ENCODE assay signal across 8 cellular contexts in the genomic region with DNA sequence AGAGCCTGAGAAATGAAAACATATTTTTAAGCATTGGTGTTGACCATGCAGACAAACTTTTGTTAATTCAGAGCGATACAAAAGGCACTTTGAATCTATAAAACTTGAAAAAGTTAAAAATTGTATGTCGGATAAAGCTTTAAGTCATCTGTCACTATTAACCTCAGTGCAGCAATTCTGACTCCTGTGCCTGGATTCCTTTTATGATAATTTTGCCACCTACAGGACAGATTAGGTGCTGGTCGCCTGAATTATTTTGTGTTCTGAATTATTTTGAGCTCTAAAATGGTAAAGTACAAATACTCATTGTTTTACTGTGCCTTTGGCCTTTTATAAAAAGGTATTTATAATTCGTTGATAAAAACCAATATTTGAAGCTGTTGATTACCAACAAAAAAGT. TPM values are rescaled to one million over a fixed set of nuclear protein-coding genes. Genes with fewer than 3 reads are reported as not detected.
A peak's percentile ranks its signal among the peaks of the same experiment; 100 is the strongest.
DNase-seq lines count a peak whose midpoint lies in the region; ATAC-seq and TF ChIP-seq lines count a peak whose summit lies in the region.

No MANE protein-coding gene starts in this region.

- POLR2A ChIA-PET in activated CD8-positive, alpha-beta T cell treated with anti-CD3 and anti-CD28 coated beads for 36 hours (lab: Charles Lee) = interaction anchor here (0.6 to 2.5 kb wide), 5 partner anchors 11 to 53 kb away, joined by 3 to 10 read pairs (median 3); a partner anchor contains a TSS

- H3K4me1 Mint-ChIP-seq in activated CD8-positive, alpha-beta T cell treated with anti-CD3 and anti-CD28 coated beads for 36 hours (ENCODE audit: low read depth) = peaks cover 21% of the 10 kb centered on the region

- CTCF ChIA-PET in activated CD8-positive, alpha-beta T cell treated with anti-CD3 and anti-CD28 coated beads for 36 hours (lab: Charles Lee) = interaction anchor here (0.7 to 2.2 kb wide), 24 partner anchors 9 to 252 kb away, joined by 3 to 31 read pairs (median 7); a partner anchor contains a TSS

- peaks cover 20% of the 10 kb centered on the region for H3K36me3 Mint-ChIP-seq in activated CD8-positive, alpha-beta T cell treated with anti-CD3 and anti-CD28 coated beads for 36 hours (ENCODE audit: low read depth)

- peak; percentile 66 for TF ChIP-seq CTCF in activated CD8-positive, alpha-beta T cell treated with anti-CD3 and anti-CD28 coated beads for 36 hours (IDR thresholded peaks at IDR 0.05)

- DNase-seq in DMS 273 (lab: John Stamatoyannopoulos, UW; ENCODE audit: unreplicated experiment) = peak; percentile 38
- no peak for DNase-seq in DMS 273 treated with DMSO at 0.1 percent for 48 hours (lab: John Stamatoyannopoulos, UW)
- DNase-seq in activated CD8-positive, alpha-beta T cell treated with anti-CD3 and anti-CD28 coated beads for 36 hours = peak; percentile 22
- peak; percentile 41 for DNase-seq in medulla oblongata (ENCODE audit: extremely low spot score)
- DNase-seq in 8988T = no peak
- DNase-seq in NCI-H345 treated with DMSO at 0.1 percent for 48 hours (lab: John Stamatoyannopoulos, UW; ENCODE audit: unreplicated experiment) = no peak
- no peak for DNase-seq in HuH-7.5 (ENCODE audit: low spot score)

- intact Hi-C loops in activated CD8-positive, alpha-beta T cell treated with anti-CD3 and anti-CD28 coated beads for 36 hours (cut with micrococcal nuclease) = no loop called here

- H3K9me3 Mint-ChIP-seq in activated CD8-positive, alpha-beta T cell treated with anti-CD3 and anti-CD28 coated beads for 36 hours = no peaks in the 10 kb centered on the region

- peak; percentile 58 for ATAC-seq in HG02678 (IDR thresholded peaks at IDR 0.05; ENCODE audit: unreplicated experiment)
- ATAC-seq in activated CD8-positive, alpha-beta T cell treated with anti-CD3 and anti-CD28 coated beads for 36 hours = peak; percentile 73

- H3K27ac Mint-ChIP-seq in activated CD8-positive, alpha-beta T cell treated with anti-CD3 and anti-CD28 coated beads for 36 hours = no peak overlapping the region

- H3K4me3 Mint-ChIP-seq in activated CD8-positive, alpha-beta T cell treated with anti-CD3 and anti-CD28 coated beads for 36 hours = no peak overlapping the region

- no peaks in the 10 kb centered on the region for H3K27me3 Mint-ChIP-seq in activated CD8-positive, alpha-beta T cell treated with anti-CD3 and anti-CD28 coated beads for 36 hours

RNA-seq across cellular contexts. Expression of a gene that starts 19.4 kb away (rescaled TPM):
- total RNA-seq in activated CD8-positive, alpha-beta T cell treated with anti-CD3 and anti-CD28 coated beads for 36 hours = 10 to 100 TPM; 86.0 to 89.5 TPM

RNA-seq across cellular contexts. Expression of a gene that starts 53.7 kb away (rescaled TPM):
- 10 to 100 TPM; 15.3 to 19.1 TPM for total RNA-seq in activated CD8-positive, alpha-beta T cell treated with anti-CD3 and anti-CD28 coated beads for 36 hours

Comparison
In these comparisons a context has a peak if more than half of its experiments do, and no peak if none do; other contexts are left out.
1. DNase-seq: peak in DMS 273 (single experiment), activated CD8-positive, alpha-beta T cell treated with anti-CD3 and anti-CD28 coated beads for 36 hours (single experiment) and medulla oblongata (single experiment); none in DMS 273 treated with DMSO at 0.1 percent for 48 hours (single experiment), 8988T (single experiment), NCI-H345 treated with DMSO at 0.1 percent for 48 hours (single experiment) and HuH-7.5 (single experiment).